ENCODE assay signal across 1 cellular context in the genomic region with DNA sequence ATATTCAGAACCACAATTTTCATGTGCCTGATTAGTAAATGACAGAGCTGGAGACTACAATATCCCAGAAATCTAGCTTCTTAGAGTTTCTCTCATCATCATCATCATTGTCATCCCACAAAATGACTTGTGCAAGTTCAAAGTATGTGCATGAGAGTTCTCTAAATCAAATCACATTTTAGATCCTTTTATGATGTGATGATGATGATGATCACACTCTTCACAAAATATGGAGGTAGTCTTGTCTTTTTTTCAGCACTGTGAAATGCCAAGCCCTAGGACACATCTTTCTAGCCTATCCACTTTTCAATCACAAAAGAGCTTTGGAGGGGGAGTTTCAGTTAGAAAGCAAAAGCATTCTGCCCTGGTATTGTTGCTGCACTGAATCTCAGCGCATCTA.
TF ChIP-seq lines count a peak whose summit lies in the region.

No MANE protein-coding gene starts in this region.

TF ChIP-seq in WTC11, 78 proteins besides CTCF, POLR2A, EP300 and RAD21 (continued from another document):
- TF ChIP-seq, protein P1, sequence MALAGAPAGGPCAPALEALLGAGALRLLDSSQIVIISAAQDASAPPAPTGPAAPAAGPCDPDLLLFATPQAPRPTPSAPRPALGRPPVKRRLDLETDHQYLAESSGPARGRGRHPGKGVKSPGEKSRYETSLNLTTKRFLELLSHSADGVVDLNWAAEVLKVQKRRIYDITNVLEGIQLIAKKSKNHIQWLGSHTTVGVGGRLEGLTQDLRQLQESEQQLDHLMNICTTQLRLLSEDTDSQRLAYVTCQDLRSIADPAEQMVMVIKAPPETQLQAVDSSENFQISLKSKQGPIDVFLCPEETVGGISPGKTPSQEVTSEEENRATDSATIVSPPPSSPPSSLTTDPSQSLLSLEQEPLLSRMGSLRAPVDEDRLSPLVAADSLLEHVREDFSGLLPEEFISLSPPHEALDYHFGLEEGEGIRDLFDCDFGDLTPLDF (CRISPR knock-in tag; IDR thresholded peaks at IDR 0.05) = no peak
- TF ChIP-seq ZNF396 (CRISPR knock-in tag; IDR thresholded peaks at IDR 0.05; ENCODE audit: borderline replicate concordance) = no peak
- TF ChIP-seq, protein P2, sequence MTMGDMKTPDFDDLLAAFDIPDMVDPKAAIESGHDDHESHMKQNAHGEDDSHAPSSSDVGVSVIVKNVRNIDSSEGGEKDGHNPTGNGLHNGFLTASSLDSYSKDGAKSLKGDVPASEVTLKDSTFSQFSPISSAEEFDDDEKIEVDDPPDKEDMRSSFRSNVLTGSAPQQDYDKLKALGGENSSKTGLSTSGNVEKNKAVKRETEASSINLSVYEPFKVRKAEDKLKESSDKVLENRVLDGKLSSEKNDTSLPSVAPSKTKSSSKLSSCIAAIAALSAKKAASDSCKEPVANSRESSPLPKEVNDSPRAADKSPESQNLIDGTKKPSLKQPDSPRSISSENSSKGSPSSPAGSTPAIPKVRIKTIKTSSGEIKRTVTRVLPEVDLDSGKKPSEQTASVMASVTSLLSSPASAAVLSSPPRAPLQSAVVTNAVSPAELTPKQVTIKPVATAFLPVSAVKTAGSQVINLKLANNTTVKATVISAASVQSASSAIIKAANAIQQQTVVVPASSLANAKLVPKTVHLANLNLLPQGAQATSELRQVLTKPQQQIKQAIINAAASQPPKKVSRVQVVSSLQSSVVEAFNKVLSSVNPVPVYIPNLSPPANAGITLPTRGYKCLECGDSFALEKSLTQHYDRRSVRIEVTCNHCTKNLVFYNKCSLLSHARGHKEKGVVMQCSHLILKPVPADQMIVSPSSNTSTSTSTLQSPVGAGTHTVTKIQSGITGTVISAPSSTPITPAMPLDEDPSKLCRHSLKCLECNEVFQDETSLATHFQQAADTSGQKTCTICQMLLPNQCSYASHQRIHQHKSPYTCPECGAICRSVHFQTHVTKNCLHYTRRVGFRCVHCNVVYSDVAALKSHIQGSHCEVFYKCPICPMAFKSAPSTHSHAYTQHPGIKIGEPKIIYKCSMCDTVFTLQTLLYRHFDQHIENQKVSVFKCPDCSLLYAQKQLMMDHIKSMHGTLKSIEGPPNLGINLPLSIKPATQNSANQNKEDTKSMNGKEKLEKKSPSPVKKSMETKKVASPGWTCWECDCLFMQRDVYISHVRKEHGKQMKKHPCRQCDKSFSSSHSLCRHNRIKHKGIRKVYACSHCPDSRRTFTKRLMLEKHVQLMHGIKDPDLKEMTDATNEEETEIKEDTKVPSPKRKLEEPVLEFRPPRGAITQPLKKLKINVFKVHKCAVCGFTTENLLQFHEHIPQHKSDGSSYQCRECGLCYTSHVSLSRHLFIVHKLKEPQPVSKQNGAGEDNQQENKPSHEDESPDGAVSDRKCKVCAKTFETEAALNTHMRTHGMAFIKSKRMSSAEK (CRISPR knock-in tag; IDR thresholded peaks at IDR 0.05; ENCODE audit: borderline replicate concordance) = no peak
- TF ChIP-seq, protein P3, sequence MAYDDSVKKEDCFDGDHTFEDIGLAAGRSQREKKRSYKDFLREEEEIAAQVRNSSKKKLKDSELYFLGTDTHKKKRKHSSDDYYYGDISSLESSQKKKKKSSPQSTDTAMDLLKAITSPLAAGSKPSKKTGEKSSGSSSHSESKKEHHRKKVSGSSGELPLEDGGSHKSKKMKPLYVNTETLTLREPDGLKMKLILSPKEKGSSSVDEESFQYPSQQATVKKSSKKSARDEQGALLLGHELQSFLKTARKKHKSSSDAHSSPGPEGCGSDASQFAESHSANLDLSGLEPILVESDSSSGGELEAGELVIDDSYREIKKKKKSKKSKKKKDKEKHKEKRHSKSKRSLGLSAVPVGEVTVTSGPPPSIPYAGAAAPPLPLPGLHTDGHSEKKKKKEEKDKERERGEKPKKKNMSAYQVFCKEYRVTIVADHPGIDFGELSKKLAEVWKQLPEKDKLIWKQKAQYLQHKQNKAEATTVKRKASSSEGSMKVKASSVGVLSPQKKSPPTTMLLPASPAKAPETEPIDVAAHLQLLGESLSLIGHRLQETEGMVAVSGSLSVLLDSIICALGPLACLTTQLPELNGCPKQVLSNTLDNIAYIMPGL (CRISPR knock-in tag; IDR thresholded peaks at IDR 0.05) = no peak
- TF ChIP-seq, protein P4, sequence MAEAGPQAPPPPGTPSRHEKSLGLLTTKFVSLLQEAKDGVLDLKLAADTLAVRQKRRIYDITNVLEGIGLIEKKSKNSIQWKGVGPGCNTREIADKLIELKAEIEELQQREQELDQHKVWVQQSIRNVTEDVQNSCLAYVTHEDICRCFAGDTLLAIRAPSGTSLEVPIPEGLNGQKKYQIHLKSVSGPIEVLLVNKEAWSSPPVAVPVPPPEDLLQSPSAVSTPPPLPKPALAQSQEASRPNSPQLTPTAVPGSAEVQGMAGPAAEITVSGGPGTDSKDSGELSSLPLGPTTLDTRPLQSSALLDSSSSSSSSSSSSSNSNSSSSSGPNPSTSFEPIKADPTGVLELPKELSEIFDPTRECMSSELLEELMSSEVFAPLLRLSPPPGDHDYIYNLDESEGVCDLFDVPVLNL (CRISPR knock-in tag; IDR thresholded peaks at IDR 0.05; ENCODE audit: borderline replicate concordance, low read depth) = no peak
